23 cellular contexts compared by ENCODE assay signal in genomic region chr10:5604946-5605345, GRCh38.
"Had no signal": no experiment of that assay in that cellular context is flagged by ENCODE, and none has a peak within 500 bp of the region (broad histone marks: within the 10 kb centered on the region; RNA-seq: fewer than 3 reads in every experiment).

No MANE protein-coding gene starts in this region.

- H3K9me3 Mint-ChIP-seq: activated CD4-positive, alpha-beta T cell treated with anti-CD3 and anti-CD28 coated beads, Interleukin-2, amount 10 ng/mL, durations not matched to agents 24 days and 14 days; activated naive CD4-positive, alpha-beta T cell treated with anti-CD3 and anti-CD28 coated beads, Interleukin-2, amount 50 U/mL, for 24 hours; activated T-cell treated with anti-CD3 and anti-CD28 coated beads, Interleukin-2, amount 50 U/mL, for 24 hours; activated T-helper 1 cell treated with anti-CD3 and anti-CD28 coated beads, Interleukin-12 subunit alpha, Interleukin-12 subunit beta, Interleukin-2, Interleukin-4 antibody, amounts not matched to agents 30 ng/mL and 10 ng/mL and 1 ng/mL, durations not matched to agents 14 hours and 24 hours and 36 hours had no signal

- H3K4me1 Mint-ChIP-seq: activated B cell treated with CpG ODN at 0.5 μM for 24 hours; activated CD4-positive, alpha-beta T cell treated with anti-CD3 and anti-CD28 coated beads, Interleukin-2, amount 10 ng/mL, durations not matched to agents 24 days and 14 days; activated CD8-positive, alpha-beta memory T cell treated with anti-CD3 and anti-CD28 coated beads, Interleukin-2, amount 10 ng/mL, durations not matched to agents 7 days and 5 days; activated naive CD4-positive, alpha-beta T cell treated with anti-CD3 and anti-CD28 coated beads, Interleukin-2, amount 50 U/mL, for 24 hours had no signal

- H3K36me3 Mint-ChIP-seq: activated CD8-positive, alpha-beta memory T cell treated with anti-CD3 and anti-CD28 coated beads, Interleukin-2, amount 10 ng/mL, durations not matched to agents 7 days and 5 days; activated naive CD4-positive, alpha-beta T cell treated with anti-CD3 and anti-CD28 coated beads, Interleukin-2, amount 50 U/mL, for 24 hours; brain had no signal

- H3K27ac ChIP-seq: PC-9 had no signal

- H3K4me3 ChIP-seq: PC-9 had no signal

- H3K4me2 ChIP-seq: PC-9 had no signal

- H3K27ac Mint-ChIP-seq: activated B cell treated with CpG ODN at 0.5 μM for 24 hours; activated CD4-positive, alpha-beta T cell treated with anti-CD3 and anti-CD28 coated beads, Interleukin-2, amount 10 ng/mL, durations not matched to agents 24 days and 14 days; activated CD8-positive, alpha-beta memory T cell treated with anti-CD3 and anti-CD28 coated beads, Interleukin-2, amount 10 ng/mL, durations not matched to agents 7 days and 5 days; activated naive CD4-positive, alpha-beta T cell treated with anti-CD3 and anti-CD28 coated beads, Interleukin-2, amount 50 U/mL, for 24 hours; activated T-cell treated with anti-CD3 and anti-CD28 coated beads, Interleukin-2, amount 50 U/mL, for 24 hours; activated T-helper 1 cell treated with anti-CD3 and anti-CD28 coated beads, Interleukin-12 subunit alpha, Interleukin-12 subunit beta, Interleukin-2, Interleukin-4 antibody, amounts not matched to agents 30 ng/mL and 10 ng/mL and 1 ng/mL, durations not matched to agents 14 hours and 24 hours and 36 hours; T-helper 17 cell had no signal

- DNase-seq: activated B cell treated with CpG ODN at 0.5 μM for 24 hours; activated CD4-positive, alpha-beta T cell treated with anti-CD3 and anti-CD28 coated beads for 1 hour; activated CD4-positive, alpha-beta T cell treated with anti-CD3 and anti-CD28 coated beads, Interleukin-2, amount 10 ng/mL, durations not matched to agents 24 days and 14 days; activated CD4-positive, alpha-beta T cell treated with anti-CD3 and anti-CD28 coated beads, Interleukin-2, amount 50 U/mL, for 48 hours; activated CD8-positive, alpha-beta memory T cell treated with anti-CD3 and anti-CD28 coated beads, Interleukin-2, amount 10 ng/mL, durations not matched to agents 7 days and 5 days; activated effector memory CD4-positive, alpha-beta T cell treated with Interleukin-2 at 50 U/mL for 16 hours; activated naive CD4-positive, alpha-beta T cell; activated T-cell treated with anti-CD3 and anti-CD28 coated beads, Interleukin-2, amount 50 U/mL, for 24 hours; amniotic stem cell; Karpas-422; NCI-H1105 treated with DMSO at 0.1 percent for 48 hours; NCI-H1436 treated with DMSO at 0.1 percent for 48 hours; NCI-H187; NCI-H2081; NCI-H510A treated with DMSO at 0.1 percent for 48 hours; NCI-H69; PC-9; SIG-M5; T-helper 17 cell; T-helper 9 cell had no signal

- H3K4me3 Mint-ChIP-seq: activated B cell treated with CpG ODN at 0.5 μM for 24 hours; activated CD4-positive, alpha-beta T cell treated with anti-CD3 and anti-CD28 coated beads, Interleukin-2, amount 10 ng/mL, durations not matched to agents 24 days and 14 days; activated CD8-positive, alpha-beta memory T cell treated with anti-CD3 and anti-CD28 coated beads, Interleukin-2, amount 10 ng/mL, durations not matched to agents 7 days and 5 days; activated naive CD4-positive, alpha-beta T cell treated with anti-CD3 and anti-CD28 coated beads, Interleukin-2, amount 50 U/mL, for 24 hours; activated T-cell treated with anti-CD3 and anti-CD28 coated beads, Interleukin-2, amount 50 U/mL, for 24 hours; activated T-helper 1 cell treated with anti-CD3 and anti-CD28 coated beads, Interleukin-12 subunit alpha, Interleukin-12 subunit beta, Interleukin-2, Interleukin-4 antibody, amounts not matched to agents 30 ng/mL and 10 ng/mL and 1 ng/mL, durations not matched to agents 14 hours and 24 hours and 36 hours; brain; T-helper 17 cell had no signal

- H2AFZ ChIP-seq: PC-9 had no signal

- ATAC-seq: activated CD8-positive, alpha-beta memory T cell treated with anti-CD3 and anti-CD28 coated beads, Interleukin-2, amount 10 ng/mL, durations not matched to agents 7 days and 5 days; T-helper 17 cell had no signal
